8 cellular contexts compared by ENCODE assay signal in genomic region chr5:43120720-43121564, GRCh38.
DNase-seq lines count a peak whose midpoint lies in the region; ATAC-seq lines count a peak whose summit lies in the region.

A gene with protein sequence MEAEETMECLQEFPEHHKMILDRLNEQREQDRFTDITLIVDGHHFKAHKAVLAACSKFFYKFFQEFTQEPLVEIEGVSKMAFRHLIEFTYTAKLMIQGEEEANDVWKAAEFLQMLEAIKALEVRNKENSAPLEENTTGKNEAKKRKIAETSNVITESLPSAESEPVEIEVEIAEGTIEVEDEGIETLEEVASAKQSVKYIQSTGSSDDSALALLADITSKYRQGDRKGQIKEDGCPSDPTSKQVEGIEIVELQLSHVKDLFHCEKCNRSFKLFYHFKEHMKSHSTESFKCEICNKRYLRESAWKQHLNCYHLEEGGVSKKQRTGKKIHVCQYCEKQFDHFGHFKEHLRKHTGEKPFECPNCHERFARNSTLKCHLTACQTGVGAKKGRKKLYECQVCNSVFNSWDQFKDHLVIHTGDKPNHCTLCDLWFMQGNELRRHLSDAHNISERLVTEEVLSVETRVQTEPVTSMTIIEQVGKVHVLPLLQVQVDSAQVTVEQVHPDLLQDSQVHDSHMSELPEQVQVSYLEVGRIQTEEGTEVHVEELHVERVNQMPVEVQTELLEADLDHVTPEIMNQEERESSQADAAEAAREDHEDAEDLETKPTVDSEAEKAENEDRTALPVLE (plus strand): TSS chr5:43120914. CDS start chr5:43122054, 1,140 bp downstream.

- DNase-seq in Ammon's horn (ENCODE audit: low spot score) = peak; percentile 100
- DNase-seq in GM19238 (ENCODE audit: insufficient read length, low spot score) = peak; percentile 84
- peak; percentile 98 for DNase-seq in NCI-H524 (lab: John Stamatoyannopoulos, UW)
- peak; percentile 96 to 98 for DNase-seq in activated CD4-positive, alpha-beta T cell treated with anti-CD3 and anti-CD28 coated beads for 4 hours
- peak; percentile 94 to 98 for DNase-seq in stimulated activated CD4-positive, alpha-beta T cell treated with anti-CD3 and anti-CD28 coated beads, Interleukin-1b, Interleukin-23, amount 100 ng/mL, for 4 hours (ENCODE audit: low read depth in 2 of 2)

- H3K27ac ChIP-seq in cingulate gyrus (ENCODE audit: low read depth, low read length) (peak within 1 kb of the TSS; percentile 97), layer of hippocampus (ENCODE audit: low read depth, low read length) (peak within 1 kb of the TSS; percentile 98)

- no peaks in the 10 kb centered on the region for H3K27me3 ChIP-seq in layer of hippocampus (ENCODE audit: control insufficient read depth, insufficient read depth, low read length)

- ATAC-seq in HG03442 (IDR thresholded peaks at IDR 0.05; ENCODE audit: unreplicated experiment) = peak; percentile 93

Comparison
In these comparisons a context has a peak if more than half of its experiments do, and no peak if none do; other contexts are left out.
1. Peak in every context shown above with its lines: DNase-seq, ATAC-seq and H3K27ac ChIP-seq.